In genomic region chr11:12113294-12113693, GRCh38 we compare ENCODE assay signal across 16 cellular contexts. TPM values are rescaled to one million over a fixed set of nuclear protein-coding genes. Genes with fewer than 3 reads are reported as not detected.
DNase-seq lines count a peak whose midpoint lies in the region; ATAC-seq and TF ChIP-seq lines count a peak whose summit lies in the region.
"Had no signal": no experiment of that assay in that cellular context is flagged by ENCODE, and none has a peak within 500 bp of the region (broad histone marks: within the 10 kb centered on the region; RNA-seq: fewer than 3 reads in every experiment).

No MANE protein-coding gene starts in this region.

- peaks cover 54% of the 10 kb centered on the region for H3K36me3 Mint-ChIP-seq in activated T-helper 2 cell treated with anti-CD3 and anti-CD28 coated beads, Interferon-gamma antibody, Interleukin-2, Interleukin-4, amounts not matched to agents 10 μg/mL and 5 μg/mL and 100 μg/mL, durations not matched to agents 14 hours and 24 hours and 36 hours (ENCODE audit: low read depth)
- H3K36me3 Mint-ChIP-seq: mesothelial cell of epicardium had no signal

- H3K4me1 Mint-ChIP-seq in activated T-helper 2 cell treated with anti-CD3 and anti-CD28 coated beads, Interferon-gamma antibody, Interleukin-2, Interleukin-4, amounts not matched to agents 10 μg/mL and 5 μg/mL and 100 μg/mL, durations not matched to agents 14 hours and 24 hours and 36 hours (ENCODE audit: low read depth) = peaks cover 76% of the 10 kb centered on the region

- H3K9me3 Mint-ChIP-seq in activated T-helper 2 cell treated with anti-CD3 and anti-CD28 coated beads, Interferon-gamma antibody, Interleukin-2, Interleukin-4, amounts not matched to agents 10 μg/mL and 5 μg/mL and 100 μg/mL, durations not matched to agents 14 hours and 24 hours and 36 hours = no peaks in the 10 kb centered on the region
- H3K9me3 Mint-ChIP-seq: GM23338; mesothelial cell of epicardium; stimulated activated naive CD8-positive, alpha-beta T cell treated with anti-CD3 and anti-CD28 coated beads, Interleukin-15, amount 100 ng/mL, for 72 hours had no signal

- no peaks in the 10 kb centered on the region for H3K27me3 Mint-ChIP-seq in activated T-helper 2 cell treated with anti-CD3 and anti-CD28 coated beads, Interferon-gamma antibody, Interleukin-2, Interleukin-4, amounts not matched to agents 10 μg/mL and 5 μg/mL and 100 μg/mL, durations not matched to agents 14 hours and 24 hours and 36 hours (ENCODE audit: low read depth)
- H3K27me3 Mint-ChIP-seq: stimulated activated naive CD8-positive, alpha-beta T cell treated with anti-CD3 and anti-CD28 coated beads, Interleukin-15, amount 100 ng/mL, for 72 hours had no signal

- no peak for TF ChIP-seq CTCF in fibroblast of the aortic adventitia (IDR thresholded peaks at IDR 0.05; ENCODE audit: insufficient read depth, low read length)

- peaks cover 8 to 11% of the 10 kb centered on the region in 2 donors for H3K4me1 ChIP-seq in aorta (ENCODE audit: control insufficient read depth in 1 of 2, insufficient read depth in 2 of 2, low read length in 2 of 2)

- no peaks in the 10 kb centered on the region for H3K27me3 ChIP-seq in aorta (ENCODE audit: control insufficient read depth in 1 of 2, insufficient read depth in 2 of 2, low read length in 1 of 2)

- no peaks in the 10 kb centered on the region for H3K9me3 ChIP-seq in aorta (ENCODE audit: control insufficient read depth, low read length)

- H3K27ac Mint-ChIP-seq in activated T-helper 2 cell treated with anti-CD3 and anti-CD28 coated beads, Interferon-gamma antibody, Interleukin-2, Interleukin-4, amounts not matched to agents 10 μg/mL and 5 μg/mL and 100 μg/mL, durations not matched to agents 14 hours and 24 hours and 36 hours = peak overlapping the region; percentile 62
- H3K27ac Mint-ChIP-seq: GM23338; mesothelial cell of epicardium; stimulated activated naive CD8-positive, alpha-beta T cell treated with anti-CD3 and anti-CD28 coated beads, Interleukin-15, amount 100 ng/mL, for 72 hours had no signal

- ATAC-seq in aorta (ENCODE audit: low FRiP score) (no peak), HG03469 (IDR thresholded peaks at IDR 0.05; ENCODE audit: unreplicated experiment) (no peak)
- ATAC-seq: esophagus mucosa; GM23338; stimulated activated naive CD8-positive, alpha-beta T cell treated with anti-CD3 and anti-CD28 coated beads, Interleukin-15, amount 100 ng/mL, for 72 hours had no signal

- 9 to 10% methylated on average over 8 of the region's 8 CpGs for WGBS in aorta, 2 donors

- H3K4me3 ChIP-seq in fibroblast of the aortic adventitia (ENCODE audit: low read depth, low read length) = peak overlapping the region; percentile 89
- H3K4me3 ChIP-seq in aorta (ENCODE audit: low read length in 2 of 2) = peak overlapping the region; percentile 51 to 69
- H3K4me3 ChIP-seq: GM23338 had no signal

- H3K27ac ChIP-seq in aorta (ENCODE audit: low read depth in 1 of 2, low read length in 2 of 2) = peak overlapping the region; percentile 73 to 77
- H3K27ac ChIP-seq: C4-2B had no signal

- intact Hi-C loops in activated T-helper 2 cell treated with anti-CD3 and anti-CD28 coated beads, Interferon-gamma antibody, Interleukin-2, Interleukin-4, amounts not matched to agents 10 μg/mL and 5 μg/mL and 100 μg/mL, durations not matched to agents 14 hours and 24 hours and 36 hours (cut with micrococcal nuclease) = loop anchor here (2.0 to 5.0 kb wide), 2 partner anchors 16 to 66 kb away; no protein-coding TSS in a partner anchor
- intact Hi-C loops in aorta (cut with DNase I) = loop anchor here (5.0 to 10.0 kb wide), 3 partner anchors 49 to 124 kb away; no protein-coding TSS in a partner anchor

- peak overlapping the region; percentile 87 for H3K4me3 Mint-ChIP-seq in activated T-helper 2 cell treated with anti-CD3 and anti-CD28 coated beads, Interferon-gamma antibody, Interleukin-2, Interleukin-4, amounts not matched to agents 10 μg/mL and 5 μg/mL and 100 μg/mL, durations not matched to agents 14 hours and 24 hours and 36 hours (ENCODE audit: low read depth)
- H3K4me3 Mint-ChIP-seq: GM23338, mesothelial cell of epicardium had no signal

- DNase-seq in stimulated activated CD4-positive, alpha-beta T cell treated with anti-CD3 and anti-CD28 coated beads, Interleukin-4, amount 100 ng/mL, for 24 hours = peak; percentile 23
- DNase-seq in stimulated activated CD4-positive, alpha-beta T cell treated with anti-CD3 and anti-CD28 coated beads, Interleukin-4, amount 100 ng/mL, for 4 hours = no peak
- no peak for DNase-seq in activated T-helper 2 cell treated with anti-CD3 and anti-CD28 coated beads, Interferon-gamma antibody, Interleukin-2, Interleukin-4, amounts not matched to agents 10 μg/mL and 5 μg/mL and 100 μg/mL, durations not matched to agents 14 hours and 24 hours and 36 hours (ENCODE audit: low spot score)
- DNase-seq in fibroblast of the aortic adventitia (ENCODE audit: low read depth) = no peak
- peak in 1 of 2 donors; percentile 41 for DNase-seq in aorta
- DNase-seq in effector CD4-positive, alpha-beta T cell = no peak
- DNase-seq in epidermal melanocyte (ENCODE audit: insufficient read length, low spot score) = no peak
- DNase-seq: activated CD4-positive, CD25-positive, alpha-beta regulatory T cell treated with anti-CD3 and anti-CD28 coated beads, Interleukin-2, amount 50 U/mL, for 72 hours; activated gamma-delta T cell treated with Interleukin-2 at 50 U/mL for 16 hours; caudate nucleus; stimulated activated naive CD8-positive, alpha-beta T cell treated with anti-CD3 and anti-CD28 coated beads, Interleukin-15, amount 100 ng/mL, for 72 hours had no signal

- peaks cover 0 to 1% of the 10 kb centered on the region in 2 donors for H3K36me3 ChIP-seq in aorta (ENCODE audit: control insufficient read depth in 1 of 2, insufficient read depth in 2 of 2, low read length in 1 of 2)

RNA-seq across cellular contexts. Expression of gene MICAL2, which starts 2.9 kb away (rescaled TPM):
- 736 TPM in 2 replicates for total RNA-seq in activated T-helper 2 cell treated with anti-CD3 and anti-CD28 coated beads, Interferon-gamma antibody, Interleukin-2, Interleukin-4, amounts not matched to agents 10 μg/mL and 5 μg/mL and 100 μg/mL, durations not matched to agents 14 hours and 24 hours and 36 hours
- total RNA-seq in fibroblast of the aortic adventitia (ENCODE audit: low replicate concordance) = 31.9 and 146 TPM in 2 replicates
- total RNA-seq in aorta = 100 to 1,000 TPM; 315 to 605 TPM
- polyA plus RNA-seq in aorta = 100 to 1,000 TPM in 1 of 2 donors, 10 to 100 TPM in 1; 87.7 to 245 TPM
